8 cellular contexts compared by ENCODE assay signal in the genomic region with DNA sequence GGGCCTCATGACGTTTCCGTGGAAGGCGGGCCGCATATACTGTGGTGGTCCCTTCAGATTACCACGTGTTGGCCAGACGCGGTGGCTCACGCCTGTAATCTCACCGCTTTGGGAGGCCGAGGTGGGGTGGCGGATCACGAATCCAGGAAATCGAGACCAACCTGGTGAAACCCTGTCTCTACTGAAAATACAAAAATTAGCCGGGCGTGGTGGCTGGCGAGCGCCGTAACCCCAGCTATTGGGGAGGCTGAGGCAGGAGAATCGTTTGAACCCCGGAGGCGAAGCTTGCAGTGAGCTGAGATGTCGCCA. TPM values are rescaled to one million over a fixed set of nuclear protein-coding genes. Genes with fewer than 3 reads are reported as not detected.
A peak's percentile ranks its signal among the peaks of the same experiment; 100 is the strongest.
DNase-seq lines count a peak whose midpoint lies in the region; ATAC-seq and TF ChIP-seq lines count a peak whose summit lies in the region.

No MANE protein-coding gene starts in this region.

- peaks cover 8 to 17% of the 10 kb centered on the region in 2 donors for H3K4me1 ChIP-seq in adrenal gland (replicated peaks in 1 of 2)
- H3K4me1 ChIP-seq in suprapubic skin, result peaks cover 23% of the 10 kb centered on the region

- no peaks in the 10 kb centered on the region for H3K9me3 ChIP-seq in adrenal gland (replicated peaks in 1 of 3)
- H3K9me3 ChIP-seq in suprapubic skin, result no peaks in the 10 kb centered on the region

- H3K36me3 ChIP-seq in adrenal gland (replicated peaks in 1 of 2) (no peaks in the 10 kb centered on the region), suprapubic skin (no peaks in the 10 kb centered on the region)

- H3K4me3 ChIP-seq in adrenal gland (peak overlapping the region in 3 of 4 donors; percentile 34 to 92 (median 75)), suprapubic skin (peak overlapping the region; percentile 74)

- WGBS in adrenal gland, 4 donors, result 76 to 95% (median 80%) methylated on average over 9 to 22 of the region's 22 CpGs
- WGBS in suprapubic skin, result 71% methylated on average over 20 of the region's 22 CpGs

- H3K36me3 Mint-ChIP-seq in T-helper 1 cell treated with Interleukin-12 subunit alpha and Interleukin-12 subunit beta and Interleukin-4 antibody, amounts not matched to agents 30 μg/mL and 1 μg/mL, for 36 hours (ENCODE audit: low read depth), result no peaks in the 10 kb centered on the region

- peak overlapping the region; percentile 84 for H3K27ac Mint-ChIP-seq in T-helper 1 cell treated with Interleukin-12 subunit alpha and Interleukin-12 subunit beta and Interleukin-4 antibody, amounts not matched to agents 30 μg/mL and 1 μg/mL, for 36 hours

- H3K27ac ChIP-seq in adrenal gland (peak overlapping the region in 4 of 5 donors; percentile 89 to 97 (median 94)), layer of hippocampus (ENCODE audit: low read depth, low read length) (peak overlapping the region; percentile 89), suprapubic skin (peak overlapping the region; percentile 94)

- TF ChIP-seq CTCF in adrenal gland (IDR thresholded peaks at IDR 0.05) (no peak), suprapubic skin (IDR thresholded peaks at IDR 0.05) (no peak)

- H3K27me3 ChIP-seq in adrenal gland (no peaks in the 10 kb centered on the region), layer of hippocampus (ENCODE audit: control insufficient read depth, insufficient read depth, low read length) (no peaks in the 10 kb centered on the region), suprapubic skin (no peaks in the 10 kb centered on the region)

- DNase-seq in T-helper 1 cell, result no peak
- no peak for DNase-seq in adrenal gland
- no peak for DNase-seq in suprapubic skin (ENCODE audit: low spot score in 2 of 2)
- no peak for DNase-seq in HT-29 (ENCODE audit: low spot score)

- TF ChIP-seq POLR2A in adrenal gland (IDR thresholded peaks at IDR 0.05) (no peak), suprapubic skin (IDR thresholded peaks at IDR 0.05) (no peak)

- H3K27me3 Mint-ChIP-seq in T-helper 1 cell treated with Interleukin-12 subunit alpha and Interleukin-12 subunit beta and Interleukin-4 antibody, amounts not matched to agents 30 μg/mL and 1 μg/mL, for 36 hours (ENCODE audit: low read depth), result peaks cover 23% of the 10 kb centered on the region

- H3K4me1 Mint-ChIP-seq in T-helper 1 cell treated with Interleukin-12 subunit alpha and Interleukin-12 subunit beta and Interleukin-4 antibody, amounts not matched to agents 30 μg/mL and 1 μg/mL, for 36 hours (ENCODE audit: low read depth), result peaks cover 10% of the 10 kb centered on the region

- no peaks in the 10 kb centered on the region for H3K9me3 Mint-ChIP-seq in T-helper 1 cell treated with Interleukin-12 subunit alpha and Interleukin-12 subunit beta and Interleukin-4 antibody, amounts not matched to agents 30 μg/mL and 1 μg/mL, for 36 hours

- peak overlapping the region; percentile 84 for H3K4me3 Mint-ChIP-seq in T-helper 1 cell treated with Interleukin-12 subunit alpha and Interleukin-12 subunit beta and Interleukin-4 antibody, amounts not matched to agents 30 μg/mL and 1 μg/mL, for 36 hours

- intact Hi-C loops in adrenal gland (cut with DNase I), result loop anchor here (5.0 kb wide), 1 partner anchor 50 kb away; no protein-coding TSS in a partner anchor

- no peak for TF ChIP-seq EP300 in suprapubic skin (IDR thresholded peaks at IDR 0.05)

- ATAC-seq in GM21423 (IDR thresholded peaks at IDR 0.05; ENCODE audit: unreplicated experiment) (no peak), HG03460 (IDR thresholded peaks at IDR 0.05; ENCODE audit: unreplicated experiment) (no peak)

RNA-seq across cellular contexts. Expression of a gene that starts 0.9 kb away (rescaled TPM):
- 10 to 100 TPM in 2 of 8 donors, 1 to 10 TPM in 6; 4.5 to 16.9 (median 8.9) TPM for total RNA-seq in adrenal gland
- 10 to 100 TPM in 2 of 3 donors, 1 to 10 TPM in 1; 2.5 to 32.7 (median 21.7) TPM for polyA plus RNA-seq in adrenal gland
- total RNA-seq in suprapubic skin, result 1 to 10 TPM; 3.3 to 5.4 (median 3.4) TPM
- 4.5 and 5.2 TPM in 2 replicates for total RNA-seq in HT-29 (2014; rRNA removed; shearing (Covaris generic))

RNA-seq across cellular contexts. Expression of a gene that starts 15.5 kb away (rescaled TPM):
- total RNA-seq in adrenal gland (100 to 1,000 TPM in 1 of 8 donors, 10 to 100 TPM in 7; 48.2 to 104 (median 73.0) TPM), suprapubic skin (10 to 100 TPM; 46.7 to 70.3 (median 64.6) TPM)
- polyA plus RNA-seq in adrenal gland, result 100 to 1,000 TPM in 1 of 3 donors, 10 to 100 TPM in 2; 19.6 to 129 (median 84.7) TPM
- total RNA-seq in HT-29 (2014; rRNA removed; shearing (Covaris generic)), result 54.1 and 56.7 TPM in 2 replicates

RNA-seq across cellular contexts. Expression of a gene that starts 20.2 kb away (rescaled TPM):
- 100 to 1,000 TPM; 118 to 412 (median 329) TPM for total RNA-seq in adrenal gland
- 100 to 1,000 TPM in 2 of 3 donors, 10 to 100 TPM in 1; 38.1 to 431 (median 268) TPM for polyA plus RNA-seq in adrenal gland
- total RNA-seq in suprapubic skin, result 100 to 1,000 TPM; 117 to 231 (median 192) TPM
- total RNA-seq in HT-29 (2014; rRNA removed; shearing (Covaris generic)), result 247 and 252 TPM in 2 replicates

RNA-seq across cellular contexts. Expression of a gene that starts 57.5 kb away (rescaled TPM):
- total RNA-seq in adrenal gland, result 1 to 10 TPM; 4.7 to 9.3 (median 6.7) TPM
- 10 to 100 TPM in 2 of 3 donors, 1 to 10 TPM in 1; 2.0 to 29.5 (median 25.1) TPM for polyA plus RNA-seq in adrenal gland
- 1 to 10 TPM; 3.8 to 5.8 (median 4.5) TPM for total RNA-seq in suprapubic skin
- 1.6 and 2.2 TPM in 2 replicates for total RNA-seq in HT-29 (2014; rRNA removed; shearing (Covaris generic))
